In the genomic region with DNA sequence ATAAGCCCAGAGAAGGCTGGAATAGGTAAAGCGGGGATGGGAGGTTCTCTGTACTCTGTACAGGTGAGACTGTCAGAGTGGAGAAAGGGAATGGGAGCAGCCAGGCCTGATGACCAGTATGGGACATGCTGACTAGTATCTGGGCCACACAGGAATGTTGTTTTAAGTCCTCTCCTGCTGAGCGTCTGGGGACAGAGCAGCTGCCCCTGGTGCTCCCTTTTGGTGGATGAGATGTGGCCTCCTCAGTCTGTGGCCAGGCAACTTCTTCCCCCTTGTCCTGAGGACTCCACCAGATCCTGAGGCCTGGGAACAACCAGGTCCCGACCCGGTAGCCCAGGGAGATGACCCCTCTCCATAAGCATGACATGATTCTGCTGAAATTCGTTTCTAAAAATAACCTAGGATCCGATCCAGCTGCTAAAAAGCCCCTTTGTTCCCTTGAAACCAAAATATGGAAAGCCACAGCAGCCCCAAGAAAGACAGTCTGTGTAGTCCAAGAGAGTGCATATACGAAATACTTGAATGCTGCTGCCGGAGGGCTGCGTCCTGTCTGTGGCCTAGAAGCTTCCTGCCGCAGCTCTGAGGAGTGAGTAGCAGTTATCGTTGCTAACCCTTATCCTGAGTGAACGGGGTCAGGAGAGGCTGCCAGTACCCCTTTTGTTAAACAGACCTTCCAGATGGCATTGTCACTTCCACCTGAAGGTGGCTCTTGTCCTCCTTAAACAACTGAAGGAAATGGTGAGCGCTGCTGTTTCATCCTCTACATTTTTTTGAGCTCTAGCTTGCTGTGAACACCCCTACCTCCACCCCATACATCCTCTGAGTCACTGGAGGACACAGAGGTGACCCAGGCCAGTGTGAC, we compare ENCODE assay signal across 8 cellular contexts. TPM values are rescaled to one million over a fixed set of nuclear protein-coding genes. Genes with fewer than 3 reads are reported as not detected.
A peak's percentile ranks its signal among the peaks of the same experiment; 100 is the strongest.
DNase-seq lines count a peak whose midpoint lies in the region; ATAC-seq and TF ChIP-seq lines count a peak whose summit lies in the region.

No MANE protein-coding gene starts in this region.

- TF ChIP-seq CTCF in epithelial cell of proximal tubule (conservative IDR thresholded peaks at IDR 0.05; ENCODE audit: low read depth, low read length) (peak; percentile 22), nephron (IDR thresholded peaks at IDR 0.05; ENCODE audit: unreplicated experiment in 3 of 3) (no peak)

- ATAC-seq in GM18907 (IDR thresholded peaks at IDR 0.05; ENCODE audit: unreplicated experiment): peak; percentile 51

- no peaks in the 10 kb centered on the region for H3K36me3 ChIP-seq in HAP-1 (replicated peaks)

- peaks cover 53% of the 10 kb centered on the region for H3K4me1 Mint-ChIP-seq in nephron

- in situ Hi-C loops in HAP-1 (cut with MboI; ENCODE audit: low sequenced_read_pairs): no loop called here

- H3K4me3 ChIP-seq in epithelial cell of proximal tubule (ENCODE audit: low read depth, low read length) (no peak overlapping the region), HAP-1 (no peak overlapping the region)

- H3K4me3 Mint-ChIP-seq in nephron: peak overlapping the region in 2 of 3 experiments; percentile 8 to 46

- no peaks in the 10 kb centered on the region for H3K27me3 Mint-ChIP-seq in nephron (ENCODE audit: low read depth)

- DNase-seq in NOMO-1 treated with DMSO at 0.1 percent for 48 hours (lab: John Stamatoyannopoulos, UW; ENCODE audit: unreplicated experiment): peak; percentile 90
- DNase-seq in activated CD8-positive, alpha-beta memory T cell treated with anti-CD3 and anti-CD28 coated beads, Interleukin-2, amount 50 U/mL, for 48 hours: peak; percentile 70
- DNase-seq in epithelial cell of proximal tubule (ENCODE audit: low read depth): no peak
- DNase-seq in stromal cell of bone marrow (ENCODE audit: low read depth): peak; percentile 89
- no peak for DNase-seq in NCI-H345 treated with DMSO at 0.1 percent for 48 hours (lab: John Stamatoyannopoulos, UW; ENCODE audit: unreplicated experiment)
- no peak for DNase-seq in HAP-1 (ENCODE audit: low spot score in 2 of 2)

- no peaks in the 10 kb centered on the region for H3K9me3 ChIP-seq in HAP-1

- H3K27ac Mint-ChIP-seq in nephron: peak overlapping the region; percentile 84 to 96 (median 93)

- no peaks in the 10 kb centered on the region for H3K27me3 ChIP-seq in HAP-1 (ENCODE audit: low read depth)

- no peaks in the 10 kb centered on the region for H3K4me1 ChIP-seq in HAP-1

- no peaks in the 10 kb centered on the region for H3K9me3 Mint-ChIP-seq in nephron

- peaks cover 4% of the 10 kb centered on the region for H3K36me3 Mint-ChIP-seq in nephron (ENCODE audit: low read depth)

RNA-seq across cellular contexts. Expression of a gene that starts 47.1 kb away (rescaled TPM):
- 19.7 and 51.1 TPM in 2 replicates for total RNA-seq in epithelial cell of proximal tubule

Comparison
In these comparisons a context has a peak if more than half of its experiments do, and no peak if none do; other contexts are left out.
1. DNase-seq: peak in NOMO-1 treated with DMSO at 0.1 percent for 48 hours (single experiment), activated CD8-positive, alpha-beta memory T cell treated with anti-CD3 and anti-CD28 coated beads, Interleukin-2, amount 50 U/mL, for 48 hours (single experiment) and stromal cell of bone marrow (single experiment); none in epithelial cell of proximal tubule (single experiment), NCI-H345 treated with DMSO at 0.1 percent for 48 hours (single experiment) and HAP-1 (0 of 2).